ENCODE assay signal across 26 cellular contexts in genomic region chr4:150987204-150987603, GRCh38.
"Had no signal": no experiment of that assay in that cellular context is flagged by ENCODE, and none has a peak within 500 bp of the region (broad histone marks: within the 10 kb centered on the region; RNA-seq: fewer than 3 reads in every experiment).

No MANE protein-coding gene starts in this region.

- H3K4me1 Mint-ChIP-seq: nephron progenitor cell had no signal

- H3K4me3 ChIP-seq: colonic mucosa, gastrocnemius medialis, hepatocyte, left lung, psoas muscle, skin epidermis, spleen, suprapubic skin, transverse colon, vagina had no signal

- H3K27me3 ChIP-seq: colonic mucosa, gastrocnemius medialis, hepatocyte, left lung, spleen, suprapubic skin, transverse colon, vagina had no signal

- H3K4me2 ChIP-seq: hepatocyte had no signal

- DNase-seq: colonic mucosa; effector CD8-positive, alpha-beta T cell; endodermal cell; foreskin fibroblast; gastrocnemius medialis; head of caudate nucleus; left cardiac atrium; left lung; mesendoderm; naive thymus-derived CD8-positive, alpha-beta T cell; nephron progenitor cell; nucleus accumbens; psoas muscle; right cardiac atrium; spleen; stimulated activated naive CD4-positive, alpha-beta T cell; stimulated activated naive CD8-positive, alpha-beta T cell treated with anti-CD3 and anti-CD28 coated beads, Interleukin-15, amount 100 ng/mL, for 72 hours; transverse colon had no signal

- H3K27me3 Mint-ChIP-seq: dendritic cell treated with granulocyte-macrophage colony-stimulating factor and Interleukin-4, amounts not matched to agents 40 ng/mL and 50 ng/mL, for 4 days; naive thymus-derived CD8-positive, alpha-beta T cell; stimulated activated naive CD8-positive, alpha-beta T cell treated with anti-CD3 and anti-CD28 coated beads, Interleukin-15, amount 100 ng/mL, for 72 hours had no signal

- H3K36me3 ChIP-seq: colonic mucosa, gastrocnemius medialis, left lung, suprapubic skin, transverse colon, vagina had no signal

- FAIRE-seq: islet of Langerhans had no signal

- H2AFZ ChIP-seq: hepatocyte had no signal

- H3K4me1 ChIP-seq: colonic mucosa, left lung, psoas muscle, suprapubic skin, transverse colon, vagina had no signal

- ATAC-seq: esophagus mucosa; gastrocnemius medialis; left cardiac atrium; left lung; naive thymus-derived CD8-positive, alpha-beta T cell; psoas muscle; right cardiac atrium; stimulated activated naive CD8-positive, alpha-beta T cell treated with anti-CD3 and anti-CD28 coated beads, Interleukin-15, amount 100 ng/mL, for 72 hours had no signal

- H3K9me3 ChIP-seq: colonic mucosa, gastrocnemius medialis, left lung, psoas muscle, suprapubic skin, transverse colon, vagina had no signal

- H3K27ac Mint-ChIP-seq: dendritic cell treated with granulocyte-macrophage colony-stimulating factor and Interleukin-4, amounts not matched to agents 40 ng/mL and 50 ng/mL, for 4 days had no signal

- H3K27ac ChIP-seq: colonic mucosa, epithelial cell of prostate, gastrocnemius medialis, hepatocyte, left lung, psoas muscle, skin epidermis, spleen, suprapubic skin, transverse colon, vagina had no signal

- H3K4me3 Mint-ChIP-seq: dendritic cell treated with granulocyte-macrophage colony-stimulating factor and Interleukin-4, amounts not matched to agents 40 ng/mL and 50 ng/mL, for 4 days; endodermal cell; nephron progenitor cell had no signal

- H3K9me3 Mint-ChIP-seq: endodermal cell had no signal
